ENCODE assay signal across 1 cellular context in the genomic region with DNA sequence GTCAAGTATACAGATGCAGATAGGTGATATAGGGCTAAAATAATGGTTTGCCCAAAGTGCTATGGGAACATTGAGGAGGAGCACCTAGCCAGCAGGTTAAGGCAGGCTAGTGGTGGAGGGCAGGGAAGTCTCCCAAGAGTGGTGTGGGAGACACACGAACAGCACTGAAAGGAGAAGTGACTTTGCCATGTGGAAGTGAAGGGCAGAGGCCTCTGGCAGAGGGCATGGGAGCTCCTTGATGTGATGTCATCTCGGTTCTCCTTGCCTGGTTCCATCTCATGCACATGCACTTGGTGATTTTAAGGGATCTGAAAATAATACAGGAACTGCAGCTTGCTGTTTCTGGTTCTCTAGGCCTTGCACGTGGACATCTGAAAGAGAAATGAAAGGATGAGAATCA.
TF ChIP-seq lines count a peak whose summit lies in the region.

No MANE protein-coding gene starts in this region.

TF ChIP-seq in GM12878, 131 proteins besides CTCF, POLR2A, EP300 and RAD21:
- no peak for TF ChIP-seq BCLAF1 (IDR thresholded peaks at IDR 0.05)
- no peak for TF ChIP-seq HCFC1 (IDR thresholded peaks at IDR 0.05; ENCODE audit: low read length)
- TF ChIP-seq, protein P1, sequence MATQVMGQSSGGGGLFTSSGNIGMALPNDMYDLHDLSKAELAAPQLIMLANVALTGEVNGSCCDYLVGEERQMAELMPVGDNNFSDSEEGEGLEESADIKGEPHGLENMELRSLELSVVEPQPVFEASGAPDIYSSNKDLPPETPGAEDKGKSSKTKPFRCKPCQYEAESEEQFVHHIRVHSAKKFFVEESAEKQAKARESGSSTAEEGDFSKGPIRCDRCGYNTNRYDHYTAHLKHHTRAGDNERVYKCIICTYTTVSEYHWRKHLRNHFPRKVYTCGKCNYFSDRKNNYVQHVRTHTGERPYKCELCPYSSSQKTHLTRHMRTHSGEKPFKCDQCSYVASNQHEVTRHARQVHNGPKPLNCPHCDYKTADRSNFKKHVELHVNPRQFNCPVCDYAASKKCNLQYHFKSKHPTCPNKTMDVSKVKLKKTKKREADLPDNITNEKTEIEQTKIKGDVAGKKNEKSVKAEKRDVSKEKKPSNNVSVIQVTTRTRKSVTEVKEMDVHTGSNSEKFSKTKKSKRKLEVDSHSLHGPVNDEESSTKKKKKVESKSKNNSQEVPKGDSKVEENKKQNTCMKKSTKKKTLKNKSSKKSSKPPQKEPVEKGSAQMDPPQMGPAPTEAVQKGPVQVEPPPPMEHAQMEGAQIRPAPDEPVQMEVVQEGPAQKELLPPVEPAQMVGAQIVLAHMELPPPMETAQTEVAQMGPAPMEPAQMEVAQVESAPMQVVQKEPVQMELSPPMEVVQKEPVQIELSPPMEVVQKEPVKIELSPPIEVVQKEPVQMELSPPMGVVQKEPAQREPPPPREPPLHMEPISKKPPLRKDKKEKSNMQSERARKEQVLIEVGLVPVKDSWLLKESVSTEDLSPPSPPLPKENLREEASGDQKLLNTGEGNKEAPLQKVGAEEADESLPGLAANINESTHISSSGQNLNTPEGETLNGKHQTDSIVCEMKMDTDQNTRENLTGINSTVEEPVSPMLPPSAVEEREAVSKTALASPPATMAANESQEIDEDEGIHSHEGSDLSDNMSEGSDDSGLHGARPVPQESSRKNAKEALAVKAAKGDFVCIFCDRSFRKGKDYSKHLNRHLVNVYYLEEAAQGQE (IDR thresholded peaks at IDR 0.05; ENCODE audit: low read depth, low read length) = no peak
- TF ChIP-seq CREB1 (IDR thresholded peaks at IDR 0.05; ENCODE audit: low read depth) = no peak
- no peak for TF ChIP-seq CEBPZ (IDR thresholded peaks at IDR 0.05; ENCODE audit: low read depth, low read length)
- no peak for TF ChIP-seq ZNF207 (IDR thresholded peaks at IDR 0.05; ENCODE audit: borderline replicate concordance)
- TF ChIP-seq NBN (IDR thresholded peaks at IDR 0.05) = no peak
- TF ChIP-seq, protein P2, sequence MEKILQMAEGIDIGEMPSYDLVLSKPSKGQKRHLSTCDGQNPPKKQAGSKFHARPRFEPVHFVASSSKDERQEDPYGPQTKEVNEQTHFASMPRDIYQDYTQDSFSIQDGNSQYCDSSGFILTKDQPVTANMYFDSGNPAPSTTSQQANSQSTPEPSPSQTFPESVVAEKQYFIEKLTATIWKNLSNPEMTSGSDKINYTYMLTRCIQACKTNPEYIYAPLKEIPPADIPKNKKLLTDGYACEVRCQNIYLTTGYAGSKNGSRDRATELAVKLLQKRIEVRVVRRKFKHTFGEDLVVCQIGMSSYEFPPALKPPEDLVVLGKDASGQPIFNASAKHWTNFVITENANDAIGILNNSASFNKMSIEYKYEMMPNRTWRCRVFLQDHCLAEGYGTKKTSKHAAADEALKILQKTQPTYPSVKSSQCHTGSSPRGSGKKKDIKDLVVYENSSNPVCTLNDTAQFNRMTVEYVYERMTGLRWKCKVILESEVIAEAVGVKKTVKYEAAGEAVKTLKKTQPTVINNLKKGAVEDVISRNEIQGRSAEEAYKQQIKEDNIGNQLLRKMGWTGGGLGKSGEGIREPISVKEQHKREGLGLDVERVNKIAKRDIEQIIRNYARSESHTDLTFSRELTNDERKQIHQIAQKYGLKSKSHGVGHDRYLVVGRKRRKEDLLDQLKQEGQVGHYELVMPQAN (conservative IDR thresholded peaks at IDR 0.05) = no peak
- no peak for TF ChIP-seq MEF2B (IDR thresholded peaks at IDR 0.05; ENCODE audit: partially characterized antibody, poor library complexity, severe bottlenecking)
- TF ChIP-seq ZBTB40 (IDR thresholded peaks at IDR 0.05; ENCODE audit: borderline replicate concordance) = no peak
- no peak for TF ChIP-seq ZNF622 (IDR thresholded peaks at IDR 0.05)
- TF ChIP-seq, protein P3, sequence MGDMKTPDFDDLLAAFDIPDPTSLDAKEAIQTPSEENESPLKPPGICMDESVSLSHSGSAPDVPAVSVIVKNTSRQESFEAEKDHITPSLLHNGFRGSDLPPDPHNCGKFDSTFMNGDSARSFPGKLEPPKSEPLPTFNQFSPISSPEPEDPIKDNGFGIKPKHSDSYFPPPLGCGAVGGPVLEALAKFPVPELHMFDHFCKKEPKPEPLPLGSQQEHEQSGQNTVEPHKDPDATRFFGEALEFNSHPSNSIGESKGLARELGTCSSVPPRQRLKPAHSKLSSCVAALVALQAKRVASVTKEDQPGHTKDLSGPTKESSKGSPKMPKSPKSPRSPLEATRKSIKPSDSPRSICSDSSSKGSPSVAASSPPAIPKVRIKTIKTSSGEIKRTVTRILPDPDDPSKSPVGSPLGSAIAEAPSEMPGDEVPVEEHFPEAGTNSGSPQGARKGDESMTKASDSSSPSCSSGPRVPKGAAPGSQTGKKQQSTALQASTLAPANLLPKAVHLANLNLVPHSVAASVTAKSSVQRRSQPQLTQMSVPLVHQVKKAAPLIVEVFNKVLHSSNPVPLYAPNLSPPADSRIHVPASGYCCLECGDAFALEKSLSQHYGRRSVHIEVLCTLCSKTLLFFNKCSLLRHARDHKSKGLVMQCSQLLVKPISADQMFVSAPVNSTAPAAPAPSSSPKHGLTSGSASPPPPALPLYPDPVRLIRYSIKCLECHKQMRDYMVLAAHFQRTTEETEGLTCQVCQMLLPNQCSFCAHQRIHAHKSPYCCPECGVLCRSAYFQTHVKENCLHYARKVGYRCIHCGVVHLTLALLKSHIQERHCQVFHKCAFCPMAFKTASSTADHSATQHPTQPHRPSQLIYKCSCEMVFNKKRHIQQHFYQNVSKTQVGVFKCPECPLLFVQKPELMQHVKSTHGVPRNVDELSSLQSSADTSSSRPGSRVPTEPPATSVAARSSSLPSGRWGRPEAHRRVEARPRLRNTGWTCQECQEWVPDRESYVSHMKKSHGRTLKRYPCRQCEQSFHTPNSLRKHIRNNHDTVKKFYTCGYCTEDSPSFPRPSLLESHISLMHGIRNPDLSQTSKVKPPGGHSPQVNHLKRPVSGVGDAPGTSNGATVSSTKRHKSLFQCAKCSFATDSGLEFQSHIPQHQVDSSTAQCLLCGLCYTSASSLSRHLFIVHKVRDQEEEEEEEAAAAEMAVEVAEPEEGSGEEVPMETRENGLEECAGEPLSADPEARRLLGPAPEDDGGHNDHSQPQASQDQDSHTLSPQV (IDR thresholded peaks at IDR 0.05) = no peak
- TF ChIP-seq CHD1 (IDR thresholded peaks at IDR 0.05; ENCODE audit: low read depth, low read length) = no peak
- TF ChIP-seq GATAD2B (conservative IDR thresholded peaks at IDR 0.05; ENCODE audit: low read depth) = no peak
- TF ChIP-seq ELK1 (IDR thresholded peaks at IDR 0.05; ENCODE audit: low read depth, low read length) = no peak
- TF ChIP-seq MTA2 (IDR thresholded peaks at IDR 0.05; ENCODE audit: low read depth) = no peak
- no peak for TF ChIP-seq JUND (IDR thresholded peaks at IDR 0.05; ENCODE audit: low read depth, low read length)
- no peak for TF ChIP-seq ETV6 (conservative IDR thresholded peaks at IDR 0.05 in 1 of 2, IDR thresholded peaks at IDR 0.05 in 1 of 2; ENCODE audit: borderline replicate concordance in 1 of 2, low read depth in 1 of 2)
